8 cellular contexts compared by ENCODE assay signal in genomic region chr12:49843411-49843810, GRCh38. TPM values are rescaled to one million over a fixed set of nuclear protein-coding genes. Genes with fewer than 3 reads are reported as not detected.
DNase-seq lines count a peak whose midpoint lies in the region; ATAC-seq, FAIRE-seq and TF ChIP-seq lines count a peak whose summit lies in the region.

No MANE protein-coding gene starts in this region.

- WGBS in pancreas, 2 donors, result 80 to 84% methylated on average over 7 of the region's 7 CpGs

- H4K20me1 ChIP-seq in DND-41 (ENCODE audit: insufficient read depth, low read length) (no peaks in the 10 kb centered on the region), PC-3 (ENCODE audit: low read length) (no peaks in the 10 kb centered on the region)

- H3K4me1 ChIP-seq in DND-41 (ENCODE audit: insufficient read depth, low read length), result peaks cover 31% of the 10 kb centered on the region
- peaks cover 17% of the 10 kb centered on the region for H3K4me1 ChIP-seq in PC-3 (ENCODE audit: insufficient read depth, low read length)
- peaks cover 0 to 4% (median 0%) of the 10 kb centered on the region in 3 donors for H3K4me1 ChIP-seq in pancreas

- no peaks in the 10 kb centered on the region for H3K9me3 ChIP-seq in DND-41 (ENCODE audit: insufficient read depth, low read length, severe bottlenecking)
- H3K9me3 ChIP-seq in PC-3 (ENCODE audit: low read length), result no peaks in the 10 kb centered on the region
- H3K9me3 ChIP-seq in pancreas, result no peaks in the 10 kb centered on the region

- H3K9me2 ChIP-seq in PC-3 (replicated peaks; ENCODE audit: low read length), result no peaks in the 10 kb centered on the region

- H3K36me3 ChIP-seq in DND-41 (ENCODE audit: insufficient read depth, low read length) (peaks cover 4% of the 10 kb centered on the region; the same call in 1 of the 2 replicates), PC-3 (ENCODE audit: low read depth, low read length) (no peaks in the 10 kb centered on the region), pancreas (no peaks in the 10 kb centered on the region)

- H3K27ac ChIP-seq in DND-41 (ENCODE audit: low read length) (peak overlapping the region; percentile 81), PC-3 (ENCODE audit: low read length) (peak overlapping the region; percentile 76; the same call in 1 of the 2 replicates), pancreas (peak overlapping the region; percentile 62 to 89 (median 78))

- intact Hi-C loops in PC-3 (cut with micrococcal nuclease), result loop anchor here (2.0 kb wide), 1 partner anchor 15 kb away; the partner anchor contains the start of gene NCKAP5L
- intact Hi-C loops in pancreas (cut with DNase I), result no loop called here

- H3K79me2 ChIP-seq in DND-41 (ENCODE audit: insufficient read depth, low read length), result peaks cover 20% of the 10 kb centered on the region
- peaks cover 22% of the 10 kb centered on the region for H3K79me2 ChIP-seq in PC-3 (ENCODE audit: low read length)

- H3K27me3 ChIP-seq in DND-41 (ENCODE audit: insufficient read depth, low read length, poor library complexity), result no peaks in the 10 kb centered on the region
- 0 out of 2 replicates have a peak, but pooled peaks cover 4% of the 10 kb centered on the region for H3K27me3 ChIP-seq in PC-3 (ENCODE audit: low read length)
- no peaks in the 10 kb centered on the region for H3K27me3 ChIP-seq in pancreas

- POLR2A ChIA-PET in PC-3 (lab: Charles Lee; ENCODE audit: unreplicated experiment), result interaction anchor here (0.5 to 0.6 kb wide), 5 partner anchors 11 to 178 kb away, joined by 3 to 4 read pairs (median 3); partner anchors contain the start of gene NCKAP5L

- BruUV-seq in PC-3 (replicated peaks; lab: Mats Ljungman, UMichigan), result TSS peak; percentile 87

- ATAC-seq in DND-41 (ENCODE audit: insufficient read depth, low read depth), result no peak
- ATAC-seq in PC-3, result no peak
- ATAC-seq in pancreas, result no peak
- no peak for ATAC-seq in HG02885 (IDR thresholded peaks at IDR 0.05; ENCODE audit: poor library complexity, unreplicated experiment)

- peak overlapping the region; percentile 92 for H2AFZ ChIP-seq in DND-41 (ENCODE audit: low read depth, low read length)
- peak overlapping the region; percentile 88 for H2AFZ ChIP-seq in PC-3 (ENCODE audit: low read length)

- H3K4me2 ChIP-seq in DND-41 (ENCODE audit: insufficient read depth, low read length) (peak overlapping the region; percentile 84), PC-3 (ENCODE audit: low read length) (peak overlapping the region; percentile 97)

- H3F3A ChIP-seq in PC-3 (ENCODE audit: low read length, unreplicated experiment), result no peaks in the 10 kb centered on the region

- H3K4me3 ChIP-seq in DND-41 (ENCODE audit: low read depth in 1 of 2, low read length in 2 of 2), result peak overlapping the region; percentile 55 to 73; a peak in 3 of 4 replicates
- peak overlapping the region; percentile 92 for H3K4me3 ChIP-seq in PC-3 (ENCODE audit: low read length)
- H3K4me3 ChIP-seq in epithelial cell of esophagus (ENCODE audit: low read length), result peak overlapping the region; percentile 93
- peak overlapping the region in 3 of 4 donors; percentile 65 to 74 (median 73) for H3K4me3 ChIP-seq in pancreas

- DNase-seq in DND-41 (no peak), PC-3 (no peak), epithelial cell of esophagus (ENCODE audit: low read depth) (no peak), pancreas (no peak), GDM1 (lab: John Stamatoyannopoulos, UW) (no peak), RPMI8226 (no peak)
- DNase-seq in activated effector memory CD4-positive, alpha-beta T cell treated with anti-CD3 and anti-CD28 coated beads, Interleukin-2, amount 50 U/mL, for 16 hours, result no peak

- CTCF ChIA-PET in PC-3 (lab: Charles Lee), result no interaction called here

- TF ChIP-seq CTCF in DND-41 (IDR thresholded peaks at IDR 0.05; ENCODE audit: borderline replicate concordance, extremely low read depth, low read length, poor library complexity, severe bottlenecking) (no peak), PC-3 (conservative IDR thresholded peaks at IDR 0.05; ENCODE audit: low read depth, low read length) (no peak), epithelial cell of esophagus (IDR thresholded peaks at IDR 0.05; ENCODE audit: insufficient read depth, low read depth, low read length, missing control alignments) (no peak), pancreas (IDR thresholded peaks at IDR 0.05) (no peak)

- H3K9ac ChIP-seq in DND-41 (ENCODE audit: low read depth, low read length), result peak overlapping the region; percentile 76
- H3K9ac ChIP-seq in PC-3 (ENCODE audit: low read length), result peak overlapping the region; percentile 89

- FAIRE-seq in pancreas (lab: Jason Lieb, UNC), result no peak

RNA-seq across cellular contexts. Expression of gene BCDIN3D, which starts 0.5 kb away (rescaled TPM):
- 4.5 and 5.4 TPM in 2 replicates for total RNA-seq in PC-3 (2014; rRNA removed)
- 1 to 10 TPM; 2.1 to 4.8 (median 3.8) TPM for total RNA-seq in pancreas
- 1 to 10 TPM; 2.0 to 2.5 TPM for polyA plus RNA-seq in pancreas

RNA-seq across cellular contexts. Expression of gene NCKAP5L, which starts 15.2 kb away (rescaled TPM):
- 13.3 and 14.2 TPM in 2 replicates for total RNA-seq in PC-3 (2014; rRNA removed)
- 10 to 100 TPM in 1 of 6 donors, 1 to 10 TPM in 5; 4.1 to 14.1 (median 6.1) TPM for total RNA-seq in pancreas
- polyA plus RNA-seq in pancreas, result 10 to 100 TPM in 1 of 2 donors, 1 to 10 TPM in 1; 9.8 to 18.3 TPM
